In genomic region chr12:53207042-53207441, GRCh38 we compare ENCODE assay signal across 8 cellular contexts. TPM values are rescaled to one million over a fixed set of nuclear protein-coding genes. Genes with fewer than 3 reads are reported as not detected.
DNase-seq lines count a peak whose midpoint lies in the region; ATAC-seq and TF ChIP-seq lines count a peak whose summit lies in the region.

Gene ITGB7, minus strand, starts transcription at chr12:53207251. Its CDS starts 6,808 bp downstream, at chr12:53200443.

- H4K20me1 ChIP-seq in H9 (ENCODE audit: control insufficient read depth, insufficient read depth, insufficient read length) = no peaks in the 10 kb centered on the region

- no peak within 1 kb of the TSS for H2BK120ac ChIP-seq in H9 (ENCODE audit: low read depth, low read length, poor library complexity, severe bottlenecking)

- H3K36me3 ChIP-seq in adipocyte (ENCODE audit: control insufficient read depth, insufficient read depth, low read length, severe bottlenecking) (peaks cover 16% of the 10 kb centered on the region), left lung (peaks cover 0 to 23% of the 10 kb centered on the region in 2 donors), heart right ventricle (peaks cover 0 to 23% (median 19%) of the 10 kb centered on the region in 9 donors)

- in situ Hi-C loops in SK-MEL-5 (cut with HindIII; ENCODE audit: low pct_unique_long_range_greater_than_20kb, low sequenced_read_pairs) = no loop called here

- H3K4me3 ChIP-seq in GM12865 (ENCODE audit: low read depth, low read length) (peak within 1 kb of the TSS; percentile 65), adipocyte (ENCODE audit: low read length) (no peak within 1 kb of the TSS), left lung (peak within 1 kb of the TSS in 1 of 2 donors; percentile 11), heart right ventricle (peak within 1 kb of the TSS in 2 of 10 donors; percentile 13 to 50)

- no peak within 1 kb of the TSS for H4K8ac ChIP-seq in H9 (replicated peaks; ENCODE audit: insufficient read length, low read depth, low read length)

- no peaks in the 10 kb centered on the region for H3K23me2 ChIP-seq in H9 (ENCODE audit: insufficient read length, low read depth, low read length, poor library complexity, severe bottlenecking)

- no peak within 1 kb of the TSS for H3K27ac ChIP-seq in H9 (ENCODE audit: insufficient read length, low read depth, low read length)
- H3K27ac ChIP-seq in left lung = peak within 1 kb of the TSS in 1 of 2 donors; percentile 76
- peak within 1 kb of the TSS in 4 of 10 donors; percentile 3 to 89 (median 42) for H3K27ac ChIP-seq in heart right ventricle

- no CpG with 5 or more reads among the region's 5 CpGs for WGBS in H9 (ENCODE audit: extremely low coverage, insufficient read length, low lambda C conversion rate)
- 60 to 62% methylated on average over 5 of the region's 5 CpGs for WGBS in heart right ventricle, 2 donors

- H3K9me3 ChIP-seq in H9 (ENCODE audit: control insufficient read depth, low read depth, low read length) (no peaks in the 10 kb centered on the region), adipocyte (ENCODE audit: control insufficient read depth, low read length) (no peaks in the 10 kb centered on the region), left lung (no peaks in the 10 kb centered on the region), heart right ventricle (no peaks in the 10 kb centered on the region)

- no peak within 1 kb of the TSS for H3K14ac ChIP-seq in H9 (ENCODE audit: insufficient read depth, low read length)

- H3K27me3 ChIP-seq in H9 (ENCODE audit: insufficient read depth, low read length) (no peaks in the 10 kb centered on the region), adipocyte (replicated peaks; ENCODE audit: control insufficient read depth, insufficient read depth, low read length) (no peaks in the 10 kb centered on the region), left lung (no peaks in the 10 kb centered on the region), heart right ventricle (no peaks in the 10 kb centered on the region)

- H3K9me3 Mint-ChIP-seq in H9 = no peaks in the 10 kb centered on the region

- no peak within 1 kb of the TSS for H2BK12ac ChIP-seq in H9 (ENCODE audit: insufficient read length, low read depth, low read length)

- H3T11ph ChIP-seq in H9 (ENCODE audit: low read length) = no peak within 1 kb of the TSS

- H4K91ac ChIP-seq in H9 (ENCODE audit: insufficient read length, low read depth, low read length) = no peak within 1 kb of the TSS

- H3K79me2 ChIP-seq in H9 (ENCODE audit: insufficient read depth, low read length) = no peaks in the 10 kb centered on the region

- ATAC-seq in left lung = no peak
- ATAC-seq in HG03520 (IDR thresholded peaks at IDR 0.05; ENCODE audit: unreplicated experiment) = no peak
- ATAC-seq in heart right ventricle = no peak

- H3K56ac ChIP-seq in H9 (ENCODE audit: insufficient read length, low read depth, low read length) = no peak within 1 kb of the TSS

- no peaks in the 10 kb centered on the region for H3K4me1 ChIP-seq in H9 (ENCODE audit: insufficient read depth, low read length)
- H3K4me1 ChIP-seq in adipocyte (ENCODE audit: control insufficient read depth, insufficient read depth, low read length) = peaks cover 36% of the 10 kb centered on the region
- peaks cover 8 to 49% of the 10 kb centered on the region in 2 donors for H3K4me1 ChIP-seq in left lung
- peaks cover 0 to 62% (median 11%) of the 10 kb centered on the region in 9 donors for H3K4me1 ChIP-seq in heart right ventricle

- no peak for TF ChIP-seq CTCF in GM12865 (IDR thresholded peaks at IDR 0.05; ENCODE audit: insufficient read depth, low read depth, low read length, missing control alignments)
- no peak for TF ChIP-seq CTCF in H9 (conservative IDR thresholded peaks at IDR 0.05)
- TF ChIP-seq CTCF in left lung (IDR thresholded peaks at IDR 0.05) = no peak
- no peak for TF ChIP-seq CTCF in heart right ventricle (IDR thresholded peaks at IDR 0.05)

- H3K9ac ChIP-seq in H9 (ENCODE audit: extremely low read depth, insufficient read length, low read length) (no peak within 1 kb of the TSS), adipocyte (ENCODE audit: low read length) (peak within 1 kb of the TSS; percentile 74)

- no peak within 1 kb of the TSS for H2BK15ac ChIP-seq in H9 (ENCODE audit: low read depth, low read length)

- H2BK20ac ChIP-seq in H9 (ENCODE audit: low read depth, low read length, poor library complexity, severe bottlenecking) = no peak within 1 kb of the TSS

- H2AK5ac ChIP-seq in H9 (ENCODE audit: insufficient read length, low read length) = no peak within 1 kb of the TSS

- no peaks in the 10 kb centered on the region for H3K79me1 ChIP-seq in H9 (ENCODE audit: insufficient read depth, low read depth, low read length, poor library complexity, severe bottlenecking)

- no peak within 1 kb of the TSS for H3K18ac ChIP-seq in H9 (ENCODE audit: insufficient read length, low read depth, low read length)

- H3K4me1 Mint-ChIP-seq in H9 = peaks cover 12 to 15% of the 10 kb centered on the region in 2 experiments

- DNase-seq in GM12865 (ENCODE audit: low read depth) = peak; percentile 93
- DNase-seq in H9 = no peak
- no peak for DNase-seq in SK-MEL-5 (ENCODE audit: low read depth, low spot score)
- DNase-seq in adipocyte (ENCODE audit: low read depth) = no peak
- DNase-seq in stimulated activated CD4-positive, alpha-beta T cell treated with anti-CD3 and anti-CD28 coated beads, TNF-alpha, amount 100 ng/mL, for 4 hours (ENCODE audit: low read depth in 3 of 3) = peak in 2 of 3 experiments; percentile 35 to 55
- DNase-seq in left lung = no peak
- DNase-seq in heart right ventricle = no peak

- H3K27ac Mint-ChIP-seq in H9 = peak within 1 kb of the TSS in 2 of 3 experiments; percentile 11 to 24; a peak in 2 of 7 replicates

- H3K4me3 Mint-ChIP-seq in H9 = no peak within 1 kb of the TSS

- H3K36me3 Mint-ChIP-seq in H9 (ENCODE audit: insufficient read depth in 1 of 3, low read depth in 3 of 3) = peaks cover 4 to 24% (median 20%) of the 10 kb centered on the region in 3 experiments; a peak in 6 of 7 replicates

- intact Hi-C loops in left lung (cut with DNase I) (no loop called here), heart right ventricle (cut with DNase I) (no loop called here)

- no peak within 1 kb of the TSS for H3K4ac ChIP-seq in H9 (ENCODE audit: low read depth, low read length)

- no peak within 1 kb of the TSS for H2BK5ac ChIP-seq in H9 (ENCODE audit: insufficient read length, low read length)

- no peak within 1 kb of the TSS for H3K4me2 ChIP-seq in H9 (ENCODE audit: insufficient read depth, insufficient read length, low read length)

- no peak within 1 kb of the TSS for H3K23ac ChIP-seq in H9 (ENCODE audit: insufficient read length, low read depth, low read length)

- no peak within 1 kb of the TSS for H2AFZ ChIP-seq in H9 (ENCODE audit: low read length)

- H4K5ac ChIP-seq in H9 (ENCODE audit: insufficient read length, low read depth, low read length) = no peak within 1 kb of the TSS

- peaks cover 24% of the 10 kb centered on the region for H3K27me3 Mint-ChIP-seq in H9 (ENCODE audit: low read depth)

RNA-seq across cellular contexts. Expression of gene ITGB7, which starts in this region (rescaled TPM):
- 0.26 and 0.39 TPM in 2 replicates for total RNA-seq in H9 (2021)
- total RNA-seq in SK-MEL-5 (2014; rRNA removed; shearing (Covaris generic)) = 18.8 and 29.2 TPM in 2 replicates
- polyA plus RNA-seq in SK-MEL-5 (2015; cell fraction: cytosol; rRNA removed) = 16.3 and 18.5 TPM in 2 replicates
- 87.1 and 96.7 TPM in 2 replicates for polyA plus RNA-seq in SK-MEL-5 (2015; cell fraction: nucleus; rRNA removed)
- total RNA-seq in left lung = 10 to 100 TPM in 1 of 2 donors, 1 to 10 TPM in 1; 3.8 to 10.9 TPM
- 1 to 10 TPM in 7 of 10 donors, under 1 TPM in 3; 0.56 to 8.4 (median 1.1) TPM for total RNA-seq in heart right ventricle
- polyA plus RNA-seq in heart right ventricle = under 1 TPM; 0.55 to 0.73 TPM

Comparison
In these comparisons a context has a peak if more than half of its experiments do, and no peak if none do; other contexts are left out.
1. DNase-seq: peak in GM12865 (single experiment) and stimulated activated CD4-positive, alpha-beta T cell treated with anti-CD3 and anti-CD28 coated beads, TNF-alpha, amount 100 ng/mL, for 4 hours (2 of 3); none in H9 (single experiment), SK-MEL-5 (single experiment), adipocyte (single experiment), left lung (0 of 2) and heart right ventricle (0 of 2).